8 cellular contexts compared by ENCODE assay signal in the genomic region with DNA sequence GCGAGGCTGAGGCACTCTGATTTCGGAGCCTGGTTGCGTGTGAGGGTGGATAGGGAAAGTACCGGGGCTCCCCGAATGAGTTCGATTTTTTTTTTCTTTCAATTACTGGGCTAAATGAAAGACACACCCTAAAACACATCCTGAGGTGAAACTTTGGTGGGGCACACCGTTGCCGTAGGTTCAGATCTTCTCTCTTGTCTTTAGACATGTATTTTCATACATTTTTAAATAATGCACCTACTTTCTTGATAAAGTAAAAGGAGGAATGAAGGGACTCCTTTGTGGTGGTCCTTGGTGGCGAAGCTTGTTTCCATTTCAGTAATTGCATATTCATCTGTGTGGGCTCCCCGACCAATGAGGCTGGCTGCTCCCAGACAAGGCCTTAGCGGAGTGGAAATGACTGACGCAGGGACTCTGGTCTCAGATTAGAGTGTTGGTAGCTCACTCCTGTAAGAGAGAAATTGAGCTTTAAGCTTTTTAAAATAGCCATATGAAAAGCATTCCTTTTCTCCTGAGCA. TPM values are rescaled to one million over a fixed set of nuclear protein-coding genes. Genes with fewer than 3 reads are reported as not detected.
DNase-seq lines count a peak whose midpoint lies in the region; ATAC-seq, FAIRE-seq and TF ChIP-seq lines count a peak whose summit lies in the region.

No MANE protein-coding gene starts in this region.

- H3K4me1 ChIP-seq in ACC112 (ENCODE audit: control insufficient read depth, insufficient read depth, low read length, unreplicated experiment), result peaks cover 22% of the 10 kb centered on the region

- H3K27ac ChIP-seq in ACC112 (ENCODE audit: low read depth, low read length) (peak overlapping the region; percentile 81), SK-N-MC (no peak overlapping the region)

- no peak for DNase-seq in GM18507 (ENCODE audit: extremely low spot score, insufficient read length, low read depth)
- DNase-seq in SK-N-MC (ENCODE audit: low read depth, low spot score), result no peak
- peak; percentile 42 for DNase-seq in amniotic epithelial cell (ENCODE audit: low read depth)
- DNase-seq in kidney epithelial cell (ENCODE audit: low read depth), result no peak
- DNase-seq in stimulated activated CD4-positive, alpha-beta T cell treated with anti-CD3 and anti-CD28 coated beads, Interleukin-4, amount 100 ng/mL, for 48 hours (ENCODE audit: low read depth in 2 of 2), result peak; percentile 45 to 75

- H3K36me3 ChIP-seq in ACC112 (ENCODE audit: insufficient read depth, low read length), result no peaks in the 10 kb centered on the region
- H3K36me3 ChIP-seq in SK-N-MC (ENCODE audit: insufficient read depth, low read length), result no peaks in the 10 kb centered on the region
- no peaks in the 10 kb centered on the region for H3K36me3 ChIP-seq in kidney epithelial cell (ENCODE audit: control insufficient read depth, insufficient read depth, low read length)

- peak; percentile 49 for FAIRE-seq in GM18507 (lab: Jason Lieb, UNC)

- peak overlapping the region; percentile 83 for H2AFZ ChIP-seq in ACC112 (ENCODE audit: low read length, unreplicated experiment)

- H3K79me2 ChIP-seq in ACC112 (ENCODE audit: control insufficient read depth, insufficient read depth, low read length, unreplicated experiment), result peaks cover 47% of the 10 kb centered on the region

- H3K27me3 ChIP-seq in ACC112 (ENCODE audit: insufficient read depth, low read length) (no peaks in the 10 kb centered on the region), kidney epithelial cell (ENCODE audit: control insufficient read depth, insufficient read depth, low read length) (no peaks in the 10 kb centered on the region)

- H3K4me3 ChIP-seq in ACC112 (ENCODE audit: low read depth, low read length), result peak overlapping the region; percentile 95
- H3K4me3 ChIP-seq in SK-N-MC, result peak overlapping the region; percentile 79
- H3K4me3 ChIP-seq in kidney epithelial cell (ENCODE audit: low read depth, low read length), result peak overlapping the region; percentile 59

- ATAC-seq in HG03342 (IDR thresholded peaks at IDR 0.05; ENCODE audit: unreplicated experiment) (peak; percentile 19), HG03108 (IDR thresholded peaks at IDR 0.05; ENCODE audit: unreplicated experiment) (no peak)

- no peak for TF ChIP-seq CTCF in kidney epithelial cell (IDR thresholded peaks at IDR 0.05; ENCODE audit: insufficient read depth, low read length, poor library complexity, severe bottlenecking)

- H3K9ac ChIP-seq in SK-N-MC (ENCODE audit: insufficient read length), result peak overlapping the region; percentile 76

- H3K9me3 ChIP-seq in SK-N-MC (ENCODE audit: low read depth, low read length), result no peaks in the 10 kb centered on the region

RNA-seq across cellular contexts. Expression of gene CCSER2, which starts 0.8 kb away (rescaled TPM):
- total RNA-seq in kidney epithelial cell, result 28.0 and 28.6 TPM in 2 replicates

Comparison
In these comparisons a context has a peak if more than half of its experiments do, and no peak if none do; other contexts are left out.
1. DNase-seq: peak in amniotic epithelial cell (single experiment) and stimulated activated CD4-positive, alpha-beta T cell treated with anti-CD3 and anti-CD28 coated beads, Interleukin-4, amount 100 ng/mL, for 48 hours (2 of 2); none in GM18507 (single experiment), SK-N-MC (single experiment) and kidney epithelial cell (single experiment).
2. Peak in every context shown above with its lines, with median percentiles within 50 percentile points of each other: H3K4me3 ChIP-seq.